In genomic region chr4:150286656-150287055, GRCh38 we compare ENCODE assay signal across 24 cellular contexts.
"Had no signal": no experiment of that assay in that cellular context is flagged by ENCODE, and none has a peak within 500 bp of the region (broad histone marks: within the 10 kb centered on the region; RNA-seq: fewer than 3 reads in every experiment).

No MANE protein-coding gene starts in this region.

- H3K27ac ChIP-seq: hepatocyte, left lung, lower lobe of right lung, pancreas, prostate gland, right atrium auricular region, right lobe of liver, stomach, testis, thyroid gland, transverse colon, upper lobe of left lung had no signal

- H3K27me3 ChIP-seq: hepatocyte, left lung, pancreas, right atrium auricular region, right lobe of liver, stomach, testis, thyroid gland, transverse colon, upper lobe of left lung had no signal

- ATAC-seq: left cardiac atrium; left lung; lower lobe of right lung; naive thymus-derived CD8-positive, alpha-beta T cell; pancreas; right lobe of liver; stimulated activated naive B cell treated with anti-CD40 and anti-IgM and Interleukin-4, amounts not matched to agents 10 μg/mL and 1 μg/mL and 100 μg/mL, for 72 hours; stimulated activated naive CD8-positive, alpha-beta T cell treated with anti-CD3 and anti-CD28 coated beads, Interleukin-15, Interleukin-2, amounts not matched to agents 100 U/mL and 50 U/mL, for 24 hours had no signal

- H3K9me3 ChIP-seq: left lung, lower lobe of right lung, pancreas, prostate gland, right atrium auricular region, right lobe of liver, stomach, testis, thyroid gland, transverse colon, upper lobe of left lung had no signal

- FAIRE-seq: pancreas had no signal

- H3K36me3 ChIP-seq: pancreas, prostate gland, right lobe of liver had no signal

- H3K79me2 ChIP-seq: hepatocyte had no signal

- H2AFZ ChIP-seq: hepatocyte had no signal

- H3K4me3 ChIP-seq: hepatocyte, left lung, lower lobe of right lung, pancreas, prostate gland, right atrium auricular region, right lobe of liver, smooth muscle cell, stomach, testis, thyroid gland, transverse colon, upper lobe of left lung had no signal

- DNase-seq: islet precursor cell; left cardiac atrium; left lung; lower lobe of right lung; mammary epithelial cell; mesenchymal stem cell; naive thymus-derived CD8-positive, alpha-beta T cell; nucleus accumbens; pancreas; posterior cingulate gyrus; right lobe of liver; stimulated activated CD4-positive, alpha-beta T cell treated with anti-CD3 and anti-CD28 coated beads, Interleukin-2, amount 100 ng/mL, for 24 hours; stimulated activated CD4-positive, alpha-beta T cell treated with anti-CD3 and anti-CD28 coated beads, Interleukin-4, amount 100 ng/mL, for 1 hour; stimulated activated naive B cell treated with anti-CD40 and anti-IgM and Interleukin-4, amounts not matched to agents 10 μg/mL and 1 μg/mL and 100 μg/mL, for 72 hours; stimulated activated naive CD8-positive, alpha-beta T cell treated with anti-CD3 and anti-CD28 coated beads, Interleukin-15, Interleukin-2, amounts not matched to agents 100 U/mL and 50 U/mL, for 24 hours; stomach; testis; thyroid gland; transverse colon; upper lobe of left lung had no signal

- H3K4me2 ChIP-seq: hepatocyte, smooth muscle cell had no signal

- H3K4me1 ChIP-seq: left lung, lower lobe of right lung, pancreas, prostate gland, right atrium auricular region, right lobe of liver, stomach, testis, thyroid gland, upper lobe of left lung had no signal
